ENCODE assay signal across 1 cellular context in the genomic region with DNA sequence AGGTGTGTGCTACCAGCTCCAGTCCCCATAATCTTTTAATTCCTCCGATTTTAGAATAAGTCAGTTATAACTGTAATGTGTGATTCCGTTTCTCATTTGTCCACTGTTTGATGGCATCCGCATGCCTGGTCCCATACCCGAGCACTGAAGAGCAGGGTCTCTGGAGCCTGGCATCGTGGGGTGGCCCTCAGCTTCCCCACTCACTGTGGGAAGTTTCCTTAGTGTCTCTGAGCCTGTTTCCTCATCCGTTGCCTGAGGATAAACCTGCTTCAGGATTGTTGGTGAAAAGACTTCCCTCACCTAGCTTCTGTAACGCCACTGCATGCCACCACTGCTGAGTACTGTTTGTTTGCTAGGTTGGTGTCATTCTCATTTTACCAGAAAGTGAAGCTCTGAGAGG.
TF ChIP-seq lines count a peak whose summit lies in the region.

No MANE protein-coding gene starts in this region.

TF ChIP-seq in HCT116, 20 proteins besides CTCF, POLR2A, EP300 and RAD21:
- TF ChIP-seq ZFX (IDR thresholded peaks at IDR 0.05) (no peak), EZH2 (IDR thresholded peaks at IDR 0.05) (no peak), YY1 (IDR thresholded peaks at IDR 0.05; ENCODE audit: extremely low read depth, insufficient replicate concordance, low read depth, low read length) (no peak), POLR2AphosphoS5 (IDR thresholded peaks at IDR 0.05; ENCODE audit: low read depth, low read length) (no peak), SIN3A (IDR thresholded peaks at IDR 0.05; ENCODE audit: low read depth) (no peak)
- TF ChIP-seq, protein P1, sequence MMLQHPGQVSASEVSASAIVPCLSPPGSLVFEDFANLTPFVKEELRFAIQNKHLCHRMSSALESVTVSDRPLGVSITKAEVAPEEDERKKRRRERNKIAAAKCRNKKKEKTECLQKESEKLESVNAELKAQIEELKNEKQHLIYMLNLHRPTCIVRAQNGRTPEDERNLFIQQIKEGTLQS (IDR thresholded peaks at IDR 0.05): no peak
